Comparison of ENCODE assay signal across 19 cellular contexts in the genomic region with DNA sequence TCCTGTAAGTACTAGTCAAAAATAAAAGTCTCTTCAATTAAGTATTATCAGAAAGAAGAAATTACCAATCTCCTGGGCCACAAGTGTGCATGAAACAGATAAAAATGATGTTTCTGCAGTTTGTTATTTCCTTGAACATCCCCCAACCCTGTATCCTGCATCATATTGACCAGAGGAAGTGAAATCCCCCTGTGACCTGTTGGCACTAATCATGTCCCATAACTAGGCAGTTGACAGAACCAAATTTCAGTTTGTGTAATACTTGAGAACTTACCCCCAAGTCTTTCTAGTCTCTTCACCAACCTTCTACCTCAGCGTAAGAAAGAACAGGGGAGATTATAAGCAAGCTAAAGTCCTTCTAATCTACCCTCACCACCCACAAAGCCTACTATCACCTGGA.
DNase-seq lines count a peak whose midpoint lies in the region; ATAC-seq, FAIRE-seq and TF ChIP-seq lines count a peak whose summit lies in the region.
"Had no signal": no experiment of that assay in that cellular context is flagged by ENCODE, and none has a peak within 500 bp of the region (broad histone marks: within the 10 kb centered on the region; RNA-seq: fewer than 3 reads in every experiment).

No MANE protein-coding gene starts in this region.

- no peaks in the 10 kb centered on the region for H3K79me2 ChIP-seq in mesendoderm (ENCODE audit: control insufficient read depth, insufficient read depth, low read length)

- no peak for FAIRE-seq in GM12891 (lab: Jason Lieb, UNC)
- FAIRE-seq: GM12892, GM18507, H54, K562 had no signal

- DNase-seq in GM12891 (ENCODE audit: insufficient read length, low spot score), result no peak
- peak; percentile 57 for DNase-seq in NB4 (ENCODE audit: low read depth)
- DNase-seq in mesendoderm, result no peak
- no peak for DNase-seq in NCI-H510A (lab: John Stamatoyannopoulos, UW)
- DNase-seq: CD4-positive, alpha-beta memory T cell; DMS153; DMS79; GDM1; GM23248; HCEC 1CT; IMR-90 had no signal

- no peak overlapping the region for H4K8ac ChIP-seq in mesendoderm (ENCODE audit: low read depth, low read length)

- TF ChIP-seq CTCF in NB4 (IDR thresholded peaks at IDR 0.05; ENCODE audit: low read depth, low read length), result no peak

- WGBS in mesendoderm (ENCODE audit: extremely low coverage, insufficient coverage, low lambda C conversion rate), result no CpG with 5 or more reads among the region's 1 CpG

- H3K56ac ChIP-seq in mesendoderm (ENCODE audit: low read length), result no peak overlapping the region

- H2AK5ac ChIP-seq in mesendoderm (ENCODE audit: low read length), result no peak overlapping the region

- peak overlapping the region in 1 of 11 experiments; percentile 6; a peak in 2 of 22 replicates for H3K27ac ChIP-seq in BLaER1 treated with 17β-estradiol and CSF1 and Interleukin-3, amounts not matched to agents 10 nM and 100 nM
- no peak overlapping the region for H3K27ac ChIP-seq in mesendoderm (ENCODE audit: low read depth, low read length)
- H3K27ac ChIP-seq: C4-2B, GM23248 had no signal

- ATAC-seq in HG03520 (IDR thresholded peaks at IDR 0.05; ENCODE audit: unreplicated experiment), result no peak
- ATAC-seq in HG02759 (IDR thresholded peaks at IDR 0.05; ENCODE audit: unreplicated experiment), result no peak
- ATAC-seq: K562 had no signal

- no peaks in the 10 kb centered on the region for H4K20me1 ChIP-seq in BLaER1 treated with 17β-estradiol and CSF1 and Interleukin-3, amounts not matched to agents 10 nM and 100 nM

- peak overlapping the region; percentile 99 for H2BK15ac ChIP-seq in mesendoderm (replicated peaks; ENCODE audit: low read depth)

- H3K36me3 ChIP-seq in BLaER1 treated with 17β-estradiol and CSF1 and Interleukin-3, amounts not matched to agents 10 nM and 100 nM, result no peaks in the 10 kb centered on the region
- no peaks in the 10 kb centered on the region for H3K36me3 ChIP-seq in mesendoderm (ENCODE audit: control insufficient read depth, insufficient read depth, low read length)

- H3K4me3 ChIP-seq in BLaER1 treated with 17β-estradiol and CSF1 and Interleukin-3, amounts not matched to agents 10 nM and 100 nM, result no peak overlapping the region
- no peak overlapping the region for H3K4me3 ChIP-seq in NB4 (ENCODE audit: low read depth, low read length)
- H3K4me3 ChIP-seq in mesendoderm (ENCODE audit: low read length), result no peak overlapping the region
- H3K4me3 ChIP-seq: GM23248, K562 had no signal

- no peak overlapping the region for H2BK5ac ChIP-seq in mesendoderm (ENCODE audit: low read length)

- no peak overlapping the region for H3K23ac ChIP-seq in mesendoderm (ENCODE audit: low read length)

- H3K9ac ChIP-seq in BLaER1 treated with 17β-estradiol and CSF1 and Interleukin-3, amounts not matched to agents 10 nM and 100 nM, result no peak overlapping the region
- H3K9ac ChIP-seq in mesendoderm (ENCODE audit: low read length), result no peak overlapping the region
- H3K9ac ChIP-seq: GM23248 had no signal

- H3K9me3 ChIP-seq in BLaER1 treated with 17β-estradiol and CSF1 and Interleukin-3, amounts not matched to agents 10 nM and 100 nM (replicated peaks in 1 of 11), result peaks cover 0 to 10% (median 0%) of the 10 kb centered on the region in 11 experiments; a peak in 4 of 22 replicates

- no peaks in the 10 kb centered on the region for H3K79me1 ChIP-seq in mesendoderm (ENCODE audit: low read length)

- no peak overlapping the region for H3K4ac ChIP-seq in mesendoderm (ENCODE audit: low read depth, low read length)

- TF ChIP-seq POLR2A in GM12891 (IDR thresholded peaks at IDR 0.05; ENCODE audit: low read depth, low read length), result no peak
- no peak for TF ChIP-seq POLR2A in NB4 (IDR thresholded peaks at IDR 0.05; ENCODE audit: extremely low read depth, insufficient read length)

- peaks cover 0 to 47% (median 32%) of the 10 kb centered on the region in 10 experiments; a peak in 16 of 20 replicates for H3K4me1 ChIP-seq in BLaER1 treated with 17β-estradiol and CSF1 and Interleukin-3, amounts not matched to agents 10 nM and 100 nM
- H3K4me1 ChIP-seq in mesendoderm (ENCODE audit: control insufficient read depth, low read depth, low read length), result peaks cover 2% of the 10 kb centered on the region

- peak overlapping the region; percentile 1 to 51 (median 19); a peak in 13 of 22 replicates for H3K4me2 ChIP-seq in BLaER1 treated with 17β-estradiol and CSF1 and Interleukin-3, amounts not matched to agents 10 nM and 100 nM
- no peak overlapping the region for H3K4me2 ChIP-seq in mesendoderm (ENCODE audit: low read length)

- no peak overlapping the region for H4K5ac ChIP-seq in mesendoderm (ENCODE audit: low read length)

- no peak overlapping the region for H3K18ac ChIP-seq in mesendoderm (ENCODE audit: low read length)

- no peaks in the 10 kb centered on the region for H3K27me3 ChIP-seq in BLaER1 treated with 17β-estradiol and CSF1 and Interleukin-3, amounts not matched to agents 10 nM and 100 nM
- H3K27me3 ChIP-seq in mesendoderm (ENCODE audit: insufficient read depth, low read length, poor library complexity), result no peaks in the 10 kb centered on the region

- no peak overlapping the region for H2BK120ac ChIP-seq in mesendoderm (ENCODE audit: low read depth, low read length)

TF ChIP-seq in GM12891, 5 proteins besides CTCF, POLR2A, EP300 and RAD21:
- TF ChIP-seq SPI1 (IDR thresholded peaks at IDR 0.05; ENCODE audit: low read depth, low read length) (peak; percentile 25; the same call in 1 of the 2 replicates), TAF1 (IDR thresholded peaks at IDR 0.05; ENCODE audit: low read depth, low read length) (no peak)
